23 cellular contexts compared by ENCODE assay signal in the genomic region with DNA sequence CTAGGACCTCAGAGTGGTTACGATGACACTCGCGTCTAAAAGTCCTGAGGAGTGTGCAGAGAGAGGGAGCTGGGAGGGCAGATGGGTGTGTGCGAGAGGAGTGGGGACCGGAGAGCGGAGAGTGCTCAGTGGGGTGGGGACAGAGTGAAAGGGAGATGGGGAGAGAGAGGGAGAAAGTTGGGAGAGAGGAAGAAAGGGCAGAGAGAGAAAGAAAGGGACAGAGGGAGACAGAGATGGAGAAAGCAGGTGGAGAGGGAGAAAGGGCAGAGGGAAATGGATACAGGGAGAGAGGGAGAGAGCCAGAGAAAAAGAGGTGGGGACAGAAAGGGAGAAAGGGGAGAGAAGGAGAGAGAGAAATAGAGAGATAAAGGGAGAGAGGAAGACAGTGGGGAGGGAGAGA.
"Had no signal": no experiment of that assay in that cellular context is flagged by ENCODE, and none has a peak within 500 bp of the region (broad histone marks: within the 10 kb centered on the region; RNA-seq: fewer than 3 reads in every experiment).

No MANE protein-coding gene starts in this region.

- H3K9me3 ChIP-seq: esophagus muscularis mucosa, gastroesophageal sphincter, heart left ventricle, left ventricle myocardium inferior, lower lobe of right lung, prostate gland, right atrium auricular region, spleen, stomach, thyroid gland had no signal

- H3K9ac ChIP-seq: parathyroid adenoma had no signal

- H2AFZ ChIP-seq: hepatocyte, parathyroid adenoma had no signal

- ATAC-seq: foreskin keratinocyte; gastroesophageal sphincter; heart left ventricle; left colon; lower lobe of right lung; naive thymus-derived CD8-positive, alpha-beta T cell; stimulated activated naive B cell treated with anti-CD40 and anti-IgM and Interleukin-4, amounts not matched to agents 10 μg/mL and 1 μg/mL and 100 μg/mL, for 72 hours had no signal

- H3K4me3 Mint-ChIP-seq: central memory CD8-positive, alpha-beta T cell; naive thymus-derived CD8-positive, alpha-beta T cell; stimulated activated naive B cell treated with anti-CD40 and anti-IgM and Interleukin-4, amounts not matched to agents 10 μg/mL and 1 μg/mL and 100 μg/mL, for 72 hours had no signal

- H3K79me2 ChIP-seq: hepatocyte, parathyroid adenoma had no signal

- H3K27me3 ChIP-seq: foreskin keratinocyte, hepatocyte, right atrium auricular region, thyroid gland had no signal

- H3K4me1 ChIP-seq: esophagus muscularis mucosa, foreskin keratinocyte, gastroesophageal sphincter, heart left ventricle, left ventricle myocardium inferior, lower lobe of right lung, parathyroid adenoma, prostate gland, right atrium auricular region, spleen, stomach, thyroid gland had no signal

- H3K4me1 Mint-ChIP-seq: central memory CD8-positive, alpha-beta T cell; naive thymus-derived CD8-positive, alpha-beta T cell; stimulated activated naive B cell treated with anti-CD40 and anti-IgM and Interleukin-4, amounts not matched to agents 10 μg/mL and 1 μg/mL and 100 μg/mL, for 72 hours had no signal

- H3K4me2 ChIP-seq: hepatocyte had no signal

- H3K36me3 Mint-ChIP-seq: naive thymus-derived CD8-positive, alpha-beta T cell; stimulated activated naive B cell treated with anti-CD40 and anti-IgM and Interleukin-4, amounts not matched to agents 10 μg/mL and 1 μg/mL and 100 μg/mL, for 72 hours had no signal

- H3K4me3 ChIP-seq: coronary artery, esophagus muscularis mucosa, gastroesophageal sphincter, heart left ventricle, hepatocyte, left ventricle myocardium inferior, lower lobe of right lung, prostate gland, right atrium auricular region, skin epidermis, spleen, stomach, thyroid gland had no signal

- H3K9me3 Mint-ChIP-seq: naive thymus-derived CD8-positive, alpha-beta T cell; stimulated activated naive B cell treated with anti-CD40 and anti-IgM and Interleukin-4, amounts not matched to agents 10 μg/mL and 1 μg/mL and 100 μg/mL, for 72 hours had no signal

- H3K27ac ChIP-seq: coronary artery, esophagus muscularis mucosa, foreskin keratinocyte, gastroesophageal sphincter, heart left ventricle, hepatocyte, left ventricle myocardium inferior, lower lobe of right lung, parathyroid adenoma, prostate gland, right atrium auricular region, skin epidermis, spleen, stomach, thyroid gland had no signal

- H3K27ac Mint-ChIP-seq: naive thymus-derived CD8-positive, alpha-beta T cell; stimulated activated naive B cell treated with anti-CD40 and anti-IgM and Interleukin-4, amounts not matched to agents 10 μg/mL and 1 μg/mL and 100 μg/mL, for 72 hours had no signal

- H3K36me3 ChIP-seq: esophagus muscularis mucosa, gastroesophageal sphincter, heart left ventricle, left ventricle myocardium inferior, lower lobe of right lung, prostate gland, right atrium auricular region, spleen, stomach, thyroid gland had no signal

- DNase-seq: dermis blood vessel endothelial cell; effector memory CD4-positive, alpha-beta T cell; foreskin keratinocyte; left colon; left ventricle myocardium inferior; lower lobe of right lung; naive thymus-derived CD8-positive, alpha-beta T cell; stimulated activated CD4-positive, alpha-beta T cell treated with anti-CD3 and anti-CD28 coated beads, Interleukin-4, amount 100 ng/mL, for 4 hours; stimulated activated naive B cell treated with anti-CD40 and anti-IgM and Interleukin-4, amounts not matched to agents 10 μg/mL and 1 μg/mL and 100 μg/mL, for 72 hours; stomach; thyroid gland; trophoblast cell had no signal
